ENCODE assay signal across 8 cellular contexts in genomic region chr1:115727706-115728249, GRCh38. TPM values are rescaled to one million over a fixed set of nuclear protein-coding genes. Genes with fewer than 3 reads are reported as not detected.
DNase-seq lines count a peak whose midpoint lies in the region; ATAC-seq and TF ChIP-seq lines count a peak whose summit lies in the region.
"Had no signal": no experiment of that assay in that cellular context is flagged by ENCODE, and none has a peak within 500 bp of the region (broad histone marks: within the 10 kb centered on the region; RNA-seq: fewer than 3 reads in every experiment).

No MANE protein-coding gene starts in this region.

- WGBS in mesendoderm (ENCODE audit: extremely low coverage, insufficient coverage, low lambda C conversion rate), result no CpG with 5 or more reads among the region's 7 CpGs

- intact Hi-C loops in uterus (cut with DNase I; ENCODE audit: low total_unique reads), result no loop called here

- no peak overlapping the region for H3K56ac ChIP-seq in mesendoderm (ENCODE audit: low read length)

- no peak overlapping the region for H3K4me2 ChIP-seq in mesendoderm (ENCODE audit: low read length)

- no peak for TF ChIP-seq POLR2A in uterus (IDR thresholded peaks at IDR 0.05)

- H3K4me3 ChIP-seq in mesendoderm (ENCODE audit: low read length) (no peak overlapping the region), uterus (no peak overlapping the region)

- H3K4me1 ChIP-seq in mesendoderm (ENCODE audit: control insufficient read depth, low read depth, low read length) (no peaks in the 10 kb centered on the region), uterus (no peaks in the 10 kb centered on the region)

- H4K8ac ChIP-seq in mesendoderm (ENCODE audit: low read depth, low read length), result no peak overlapping the region

- H3K36me3 ChIP-seq in mesendoderm (ENCODE audit: control insufficient read depth, insufficient read depth, low read length) (no peaks in the 10 kb centered on the region), uterus (no peaks in the 10 kb centered on the region)

- no peak overlapping the region for H2BK120ac ChIP-seq in mesendoderm (ENCODE audit: low read depth, low read length)

- DNase-seq in MV-4-11 (lab: John Stamatoyannopoulos, UW) (peak; percentile 99), dedifferentiated amniotic fluid mesenchymal stem cell (ENCODE audit: extremely low spot score) (peak; percentile 83), mesendoderm (peak; percentile 48), uterus (peak; percentile 67 to 71), Ammon's horn (ENCODE audit: low spot score) (no peak)
- DNase-seq: stimulated activated CD4-positive, alpha-beta T cell treated with anti-CD3 and anti-CD28 coated beads, Interleukin-4, amount 100 ng/mL, for 1 hour had no signal

- no peak for TF ChIP-seq CTCF in uterus (IDR thresholded peaks at IDR 0.05)

- no peaks in the 10 kb centered on the region for H3K79me2 ChIP-seq in mesendoderm (ENCODE audit: control insufficient read depth, insufficient read depth, low read length)

- H2BK15ac ChIP-seq in mesendoderm (replicated peaks; ENCODE audit: low read depth), result no peak overlapping the region

- H3K18ac ChIP-seq in mesendoderm (ENCODE audit: low read length), result no peak overlapping the region

- no peak overlapping the region for H3K27ac ChIP-seq in mesendoderm (ENCODE audit: low read depth, low read length)
- H3K27ac ChIP-seq in uterus, result peak overlapping the region; percentile 48 to 66

- H3K23ac ChIP-seq in mesendoderm (ENCODE audit: low read length), result no peak overlapping the region

- no peak for ATAC-seq in HG03039 (IDR thresholded peaks at IDR 0.05; ENCODE audit: unreplicated experiment)
- no peak for ATAC-seq in HG03521 (IDR thresholded peaks at IDR 0.05; ENCODE audit: unreplicated experiment)

- H3K9ac ChIP-seq in mesendoderm (ENCODE audit: low read length), result no peak overlapping the region

- H3K79me1 ChIP-seq in mesendoderm (ENCODE audit: low read length), result no peaks in the 10 kb centered on the region

- H4K5ac ChIP-seq in mesendoderm (ENCODE audit: low read length), result no peak overlapping the region

- H3K27me3 ChIP-seq in mesendoderm (ENCODE audit: insufficient read depth, low read length, poor library complexity) (no peaks in the 10 kb centered on the region), uterus (no peaks in the 10 kb centered on the region)

- no peak overlapping the region for H3K4ac ChIP-seq in mesendoderm (ENCODE audit: low read depth, low read length)

- H2AK5ac ChIP-seq in mesendoderm (ENCODE audit: low read length), result no peak overlapping the region

- H2BK5ac ChIP-seq in mesendoderm (ENCODE audit: low read length), result no peak overlapping the region

- H3K9me3 ChIP-seq in uterus, result no peaks in the 10 kb centered on the region

RNA-seq across cellular contexts. Expression of gene CASQ2, which starts 40.7 kb away (rescaled TPM):
- polyA plus RNA-seq in mesendoderm (2013, experiment 1 of 2), result not detected
- polyA plus RNA-seq in mesendoderm (2013, experiment 2 of 2), result 0.01 TPM
- 10 to 100 TPM in 2 of 4 donors, 1 to 10 TPM in 2; 1.5 to 30.2 (median 7.8) TPM for total RNA-seq in uterus
